8 cellular contexts compared by ENCODE assay signal in genomic region chr15:74540761-74541493, GRCh38. TPM values are rescaled to one million over a fixed set of nuclear protein-coding genes. Genes with fewer than 3 reads are reported as not detected.
DNase-seq lines count a peak whose midpoint lies in the region; ATAC-seq and TF ChIP-seq lines count a peak whose summit lies in the region.

Gene ARID3B (plus strand): TSS chr15:74541220. CDS start chr15:74543937, 2,717 bp downstream.

- H3K9me2 ChIP-seq in SU-DHL-6 (replicated peaks; ENCODE audit: insufficient read depth, low read length) = no peaks in the 10 kb centered on the region

- peak within 1 kb of the TSS; percentile 99 for H3K4me3 Mint-ChIP-seq in activated naive CD8-positive, alpha-beta T cell treated with anti-CD3 and anti-CD28 coated beads for 36 hours

- peaks cover 38% of the 10 kb centered on the region for H3K4me1 Mint-ChIP-seq in activated naive CD8-positive, alpha-beta T cell treated with anti-CD3 and anti-CD28 coated beads for 36 hours

- H3K27ac ChIP-seq in SU-DHL-6 (ENCODE audit: low read depth, low read length) (peak within 1 kb of the TSS; percentile 44), ovary (no peak within 1 kb of the TSS), thyroid gland (peak within 1 kb of the TSS in 2 of 3 donors; percentile 18 to 69)

- H3K4me3 ChIP-seq in GM12865 (ENCODE audit: low read depth, low read length) (peak within 1 kb of the TSS; percentile 95), SU-DHL-6 (ENCODE audit: insufficient read depth, low read length, poor library complexity, severe bottlenecking) (peak within 1 kb of the TSS; percentile 68), ovary (peak within 1 kb of the TSS; percentile 69), thyroid gland (replicated peaks in 1 of 3) (peak within 1 kb of the TSS; percentile 37 to 88 (median 69))

- intact Hi-C loops in Right ventricle myocardium superior (cut with DNase I) = loop anchor here (5.0 kb wide), 1 partner anchor 71 kb away; no protein-coding TSS in a partner anchor
- intact Hi-C loops in ovary (cut with DNase I) = loop anchor here in 3 of 4 donors (2.0 to 10.0 kb wide), 3 partner anchors 76 kb away; partner anchors contain the start of genes CLK3 (in 2 of the 3) and UBL7 (in 1 of the 3)
- intact Hi-C loops in thyroid gland (cut with DNase I) = loop anchor here (5.0 kb wide), 2 partner anchors 71 to 74 kb away; no protein-coding TSS in a partner anchor

- no peaks in the 10 kb centered on the region for H3K27me3 Mint-ChIP-seq in activated naive CD8-positive, alpha-beta T cell treated with anti-CD3 and anti-CD28 coated beads for 36 hours

- peak within 1 kb of the TSS; percentile 86 for H2AFZ ChIP-seq in SU-DHL-6 (ENCODE audit: low read depth, low read length, severe bottlenecking)

- DNase-seq in GM12865 (ENCODE audit: low read depth) (peak; percentile 99), NCI-H1417 treated with DMSO at 0.1 percent for 48 hours (lab: John Stamatoyannopoulos, UW) (peak; percentile 97), Right ventricle myocardium superior (peak; percentile 98), ovary (peak; percentile 95 to 98 (median 96)), thyroid gland (peak; percentile 98)
- DNase-seq in activated naive CD8-positive, alpha-beta T cell treated with anti-CD3 and anti-CD28 coated beads for 36 hours = peak; percentile 94

- H3K27me3 ChIP-seq in SU-DHL-6 (ENCODE audit: low read length) (no peaks in the 10 kb centered on the region), ovary (no peaks in the 10 kb centered on the region), thyroid gland (no peaks in the 10 kb centered on the region)

- peaks cover 6% of the 10 kb centered on the region; the same call in 1 of the 2 replicates for H4K20me1 ChIP-seq in SU-DHL-6 (ENCODE audit: low read depth, low read length)

- peaks cover 33% of the 10 kb centered on the region for H3K36me3 Mint-ChIP-seq in activated naive CD8-positive, alpha-beta T cell treated with anti-CD3 and anti-CD28 coated beads for 36 hours

- H3K9me3 ChIP-seq in SU-DHL-6 (ENCODE audit: insufficient read depth, low read length) = no peaks in the 10 kb centered on the region
- H3K9me3 ChIP-seq in ovary = no peaks in the 10 kb centered on the region
- no peaks in the 10 kb centered on the region for H3K9me3 ChIP-seq in thyroid gland

- H3K9ac ChIP-seq in SU-DHL-6 (ENCODE audit: low read length) = peak within 1 kb of the TSS; percentile 80

- H3F3A ChIP-seq in SU-DHL-6 (ENCODE audit: insufficient read depth) = peaks cover 37% of the 10 kb centered on the region

- H3K4me2 ChIP-seq in SU-DHL-6 (ENCODE audit: low read depth, low read length, poor library complexity, severe bottlenecking) = peak within 1 kb of the TSS; percentile 77

- H3K79me2 ChIP-seq in SU-DHL-6 (ENCODE audit: insufficient read depth, low read length) = no peaks in the 10 kb centered on the region

- peak; percentile 75 for ATAC-seq in HG02763 (IDR thresholded peaks at IDR 0.05; ENCODE audit: unreplicated experiment)
- peak; percentile 99 for ATAC-seq in Right ventricle myocardium superior (ENCODE audit: poor library complexity)

- TF ChIP-seq POLR2A in ovary (IDR thresholded peaks at IDR 0.05) = no peak
- peak in 1 of 2 donors; percentile 70 for TF ChIP-seq POLR2A in thyroid gland (IDR thresholded peaks at IDR 0.05)

- TF ChIP-seq EP300 in ovary (IDR thresholded peaks at IDR 0.05) = no peak

- H3K36me3 ChIP-seq in SU-DHL-6 (ENCODE audit: low read length) (no peaks in the 10 kb centered on the region), ovary (no peaks in the 10 kb centered on the region), thyroid gland (no peaks in the 10 kb centered on the region)

- no peaks in the 10 kb centered on the region for H3K9me3 Mint-ChIP-seq in activated naive CD8-positive, alpha-beta T cell treated with anti-CD3 and anti-CD28 coated beads for 36 hours

- TF ChIP-seq CTCF in GM12865 (IDR thresholded peaks at IDR 0.05; ENCODE audit: insufficient read depth, low read depth, low read length, missing control alignments) = no peak
- TF ChIP-seq CTCF in SU-DHL-6 (IDR thresholded peaks at IDR 0.05; ENCODE audit: insufficient read depth, low read length, poor library complexity, severe bottlenecking) = no peak
- TF ChIP-seq CTCF in ovary (IDR thresholded peaks at IDR 0.05) = no peak
- TF ChIP-seq CTCF in thyroid gland (IDR thresholded peaks at IDR 0.05) = no peak

- peaks cover 9% of the 10 kb centered on the region for H3K4me1 ChIP-seq in ovary (ENCODE audit: insufficient read depth)
- H3K4me1 ChIP-seq in thyroid gland = peaks cover 16 to 23% of the 10 kb centered on the region in 2 donors

- peak within 1 kb of the TSS; percentile 96 for H3K27ac Mint-ChIP-seq in activated naive CD8-positive, alpha-beta T cell treated with anti-CD3 and anti-CD28 coated beads for 36 hours

- WGBS in ovary, 3 donors = 1 to 2% (median 1%) methylated on average over 46 to 73 of the region's 73 CpGs
- WGBS in thyroid gland, 2 donors = 0% methylated on average over 43 to 49 of the region's 73 CpGs

RNA-seq across cellular contexts. Expression of gene ARID3B, which starts in this region (rescaled TPM):
- 10 to 100 TPM; 23.4 to 23.5 TPM for total RNA-seq in activated naive CD8-positive, alpha-beta T cell treated with anti-CD3 and anti-CD28 coated beads for 36 hours
- total RNA-seq in Right ventricle myocardium superior (1.6 TPM), ovary (1 to 10 TPM; 1.6 to 4.9 (median 2.8) TPM), thyroid gland (1 to 10 TPM; 5.9 to 7.7 (median 6.2) TPM)
- 1 to 10 TPM; 1.2 to 1.4 TPM for polyA plus RNA-seq in ovary

Comparison
In these comparisons a context has a peak if more than half of its experiments do, and no peak if none do; other contexts are left out.
1. H3K27ac ChIP-seq: peak in SU-DHL-6 (single experiment) and thyroid gland (2 of 3); none in ovary (0 of 2).
2. Peak in every context shown above with its lines, with median percentiles within 50 percentile points of each other: DNase-seq and H3K4me3 ChIP-seq.